In the genomic region with DNA sequence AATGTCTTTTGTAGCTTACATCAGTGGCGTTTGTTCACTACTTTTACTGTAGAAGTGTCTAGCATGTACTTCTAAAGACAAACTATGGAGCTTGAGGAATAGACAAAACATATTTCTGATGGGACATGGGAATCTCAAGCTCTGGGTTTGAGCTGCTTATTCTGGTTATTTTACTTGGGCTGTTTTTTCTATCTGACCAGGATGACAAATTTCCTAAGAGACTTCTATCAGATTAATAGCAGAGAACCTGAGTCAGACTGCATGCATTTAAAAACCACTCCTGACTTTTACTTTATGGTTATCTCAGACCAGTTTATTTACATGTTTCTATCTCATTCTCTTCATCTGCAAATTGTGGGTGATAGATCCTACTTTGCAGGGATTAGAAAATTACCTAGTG, we compare ENCODE assay signal across 27 cellular contexts.
DNase-seq lines count a peak whose midpoint lies in the region; ATAC-seq lines count a peak whose summit lies in the region.
"Had no signal": no experiment of that assay in that cellular context is flagged by ENCODE, and none has a peak within 500 bp of the region (broad histone marks: within the 10 kb centered on the region; RNA-seq: fewer than 3 reads in every experiment).

No MANE protein-coding gene starts in this region.

- H3K27me3 Mint-ChIP-seq in stimulated activated memory B cell treated with anti-CD40 and anti-IgM and Interleukin-4, amounts not matched to agents 10 μg/mL and 1 μg/mL and 100 μg/mL, for 72 hours, result no peaks in the 10 kb centered on the region
- H3K27me3 Mint-ChIP-seq: stimulated activated naive B cell treated with anti-CD40 and anti-IgM and Interleukin-4, amounts not matched to agents 10 μg/mL and 1 μg/mL and 100 μg/mL, for 72 hours had no signal

- no peaks in the 10 kb centered on the region for H3K27me3 ChIP-seq in H7 (ENCODE audit: control insufficient read depth, insufficient read depth, low read length)
- H3K27me3 ChIP-seq: foreskin keratinocyte had no signal

- H3K4me3 Mint-ChIP-seq in stimulated activated memory B cell treated with anti-CD40 and anti-IgM and Interleukin-4, amounts not matched to agents 10 μg/mL and 1 μg/mL and 100 μg/mL, for 72 hours, result no peak overlapping the region
- H3K4me3 Mint-ChIP-seq: CD8-positive, alpha-beta memory T cell; central memory CD8-positive, alpha-beta T cell; effector memory CD8-positive, alpha-beta T cell; H9; stimulated activated naive B cell treated with anti-CD40 and anti-IgM and Interleukin-4, amounts not matched to agents 10 μg/mL and 1 μg/mL and 100 μg/mL, for 72 hours; T-helper 2 cell treated with Interferon-gamma antibody and Interleukin-4, amounts not matched to agents 5 μg/mL and 100 μg/mL, for 36 hours had no signal

- H3K4me3 ChIP-seq in H7 (ENCODE audit: insufficient read depth, low read depth, low read length), result no peak overlapping the region
- H3K4me3 ChIP-seq: lung had no signal

- H3K27ac Mint-ChIP-seq in stimulated activated memory B cell treated with anti-CD40 and anti-IgM and Interleukin-4, amounts not matched to agents 10 μg/mL and 1 μg/mL and 100 μg/mL, for 72 hours, result no peak overlapping the region
- H3K27ac Mint-ChIP-seq: CD8-positive, alpha-beta memory T cell; effector memory CD8-positive, alpha-beta T cell; H9; stimulated activated naive B cell treated with anti-CD40 and anti-IgM and Interleukin-4, amounts not matched to agents 10 μg/mL and 1 μg/mL and 100 μg/mL, for 72 hours; T-helper 2 cell treated with Interferon-gamma antibody and Interleukin-4, amounts not matched to agents 5 μg/mL and 100 μg/mL, for 36 hours had no signal

- H3K36me3 Mint-ChIP-seq in stimulated activated memory B cell treated with anti-CD40 and anti-IgM and Interleukin-4, amounts not matched to agents 10 μg/mL and 1 μg/mL and 100 μg/mL, for 72 hours, result no peaks in the 10 kb centered on the region
- H3K36me3 Mint-ChIP-seq: CD8-positive, alpha-beta memory T cell; stimulated activated naive B cell treated with anti-CD40 and anti-IgM and Interleukin-4, amounts not matched to agents 10 μg/mL and 1 μg/mL and 100 μg/mL, for 72 hours had no signal

- no peaks in the 10 kb centered on the region for H3K36me3 ChIP-seq in H7 (replicated peaks; ENCODE audit: control insufficient read depth, insufficient read depth, low read length)
- H3K36me3 ChIP-seq: WERI-Rb-1 had no signal

- DNase-seq in EH (ENCODE audit: low read depth) (peak; percentile 88), amniotic epithelial cell (ENCODE audit: low read depth) (peak; percentile 87), fibroblast of gingiva (ENCODE audit: low read depth) (peak; percentile 3), pulmonary artery endothelial cell (ENCODE audit: low read depth, low spot score) (peak; percentile 4), H7 (no peak)
- DNase-seq in activated CD4-positive, CD25-positive, alpha-beta regulatory T cell treated with anti-CD3 and anti-CD28 coated beads, Interleukin-2, amount 50 U/mL, for 72 hours, result no peak
- DNase-seq: activated effector memory CD4-positive, alpha-beta T cell treated with anti-CD3 and anti-CD28 coated beads, Interleukin-2, amount 50 U/mL, for 16 hours; CD8-positive, alpha-beta memory T cell; DND-41; effector memory CD8-positive, alpha-beta T cell; H9; hippocampal formation; islet precursor cell; Karpas-422; NCI-H1105; NCI-H2107; NCI-H510A; NK-92 treated with Interleukin-12 subunit alpha and Interleukin-12 subunit beta, amount 100 ng/mL, for 24 hours; right cardiac atrium; stimulated activated naive B cell treated with anti-CD40 and anti-IgM and Interleukin-4, amounts not matched to agents 10 μg/mL and 1 μg/mL and 100 μg/mL, for 72 hours; WERI-Rb-1 had no signal

- no peaks in the 10 kb centered on the region for H3K4me1 Mint-ChIP-seq in stimulated activated memory B cell treated with anti-CD40 and anti-IgM and Interleukin-4, amounts not matched to agents 10 μg/mL and 1 μg/mL and 100 μg/mL, for 72 hours
- H3K4me1 Mint-ChIP-seq: CD8-positive, alpha-beta memory T cell; central memory CD8-positive, alpha-beta T cell; H9; stimulated activated naive B cell treated with anti-CD40 and anti-IgM and Interleukin-4, amounts not matched to agents 10 μg/mL and 1 μg/mL and 100 μg/mL, for 72 hours had no signal

- no peak for ATAC-seq in GM18861 (IDR thresholded peaks at IDR 0.05; ENCODE audit: unreplicated experiment)
- ATAC-seq in stimulated activated memory B cell treated with anti-CD40 and anti-IgM and Interleukin-4, amounts not matched to agents 10 μg/mL and 1 μg/mL and 100 μg/mL, for 72 hours, result no peak
- ATAC-seq: effector memory CD8-positive, alpha-beta T cell; foreskin keratinocyte; right cardiac atrium; stimulated activated naive B cell treated with anti-CD40 and anti-IgM and Interleukin-4, amounts not matched to agents 10 μg/mL and 1 μg/mL and 100 μg/mL, for 72 hours had no signal

- no peaks in the 10 kb centered on the region for H3K9me3 Mint-ChIP-seq in stimulated activated memory B cell treated with anti-CD40 and anti-IgM and Interleukin-4, amounts not matched to agents 10 μg/mL and 1 μg/mL and 100 μg/mL, for 72 hours
- H3K9me3 Mint-ChIP-seq: CD8-positive, alpha-beta memory T cell; central memory CD8-positive, alpha-beta T cell; effector memory CD8-positive, alpha-beta T cell; H9; stimulated activated naive B cell treated with anti-CD40 and anti-IgM and Interleukin-4, amounts not matched to agents 10 μg/mL and 1 μg/mL and 100 μg/mL, for 72 hours; T-helper 2 cell treated with Interferon-gamma antibody and Interleukin-4, amounts not matched to agents 5 μg/mL and 100 μg/mL, for 36 hours had no signal

Comparison
In these comparisons a context has a peak if more than half of its experiments do, and no peak if none do; other contexts are left out.
1. DNase-seq: peak in EH (single experiment), amniotic epithelial cell (single experiment), fibroblast of gingiva (single experiment) and pulmonary artery endothelial cell (single experiment); none in H7 (single experiment) and activated CD4-positive, CD25-positive, alpha-beta regulatory T cell treated with anti-CD3 and anti-CD28 coated beads, Interleukin-2, amount 50 U/mL, for 72 hours (single experiment).